In genomic region chr17:1398900-1399299, GRCh38 we compare ENCODE assay signal across 8 cellular contexts. TPM values are rescaled to one million over a fixed set of nuclear protein-coding genes. Genes with fewer than 3 reads are reported as not detected.
A peak's percentile ranks its signal among the peaks of the same experiment; 100 is the strongest.
DNase-seq lines count a peak whose midpoint lies in the region; ATAC-seq, FAIRE-seq and TF ChIP-seq lines count a peak whose summit lies in the region.

No MANE protein-coding gene starts in this region.

- ATAC-seq in body of pancreas (no peak), HepG2 (no peak), HG02798 (IDR thresholded peaks at IDR 0.05; ENCODE audit: poor library complexity, unreplicated experiment) (no peak), GM19023 (IDR thresholded peaks at IDR 0.05; ENCODE audit: unreplicated experiment) (no peak)

- H3K4me3 ChIP-seq in MG63 (peak overlapping the region; percentile 94), body of pancreas (peak overlapping the region; percentile 89 to 99), HepG2 (replicated peaks in 1 of 3; ENCODE audit: insufficient read depth in 1 of 3, low read depth in 2 of 3, low read length in 3 of 3) (peak overlapping the region; percentile 88 to 100 (median 90)), testis (peak overlapping the region; percentile 88 to 99)

- peaks cover 50% of the 10 kb centered on the region for H3K4me1 ChIP-seq in body of pancreas
- H3K4me1 ChIP-seq in HepG2 (ENCODE audit: insufficient read depth, low read length): peaks cover 61% of the 10 kb centered on the region
- H3K4me1 ChIP-seq in testis: peaks cover 36% of the 10 kb centered on the region

- peak overlapping the region; percentile 72 for H3K4me2 ChIP-seq in HepG2 (ENCODE audit: low read depth, low read length)

- TF ChIP-seq POLR2A in body of pancreas (IDR thresholded peaks at IDR 0.05): no peak
- TF ChIP-seq POLR2A in HepG2 (IDR thresholded peaks at IDR 0.05; ENCODE audit: insufficient read depth in 1 of 2, low read depth in 2 of 2, low read length in 2 of 2): no peak
- TF ChIP-seq POLR2A in testis (IDR thresholded peaks at IDR 0.05): no peak

- BruUV-seq in HepG2 (replicated peaks; lab: Mats Ljungman, UMichigan): no TSS peak

- H3K9ac ChIP-seq in HepG2 (ENCODE audit: insufficient read depth, low read depth, low read length): peak overlapping the region; percentile 87

- no peak for TF ChIP-seq CTCF in body of pancreas (IDR thresholded peaks at IDR 0.05)
- no peak for TF ChIP-seq CTCF in HepG2 (CRISPR knock-in tag; IDR thresholded peaks at IDR 0.05)
- TF ChIP-seq CTCF in testis (IDR thresholded peaks at IDR 0.05): no peak

- peaks cover 50% of the 10 kb centered on the region for H4K20me1 ChIP-seq in HepG2 (ENCODE audit: insufficient read depth, low read length)

- H3K27ac ChIP-seq in body of pancreas (peak overlapping the region; percentile 88 to 100 (median 98)), HepG2 (ENCODE audit: extremely low read length, insufficient read depth, low read length) (peak overlapping the region; percentile 98), testis (peak overlapping the region; percentile 99 to 100)

- TF ChIP-seq RAD21 in HepG2 (CRISPR knock-in tag; IDR thresholded peaks at IDR 0.05): no peak

- in situ Hi-C loops in HepG2 (cut with HindIII; ENCODE audit: extremely low pct_ligation_motif_present, low pct_unique_long_range_greater_than_20kb): no loop called here

- H2AFZ ChIP-seq in HepG2 (ENCODE audit: low read length): no peak overlapping the region

- intact Hi-C loops in body of pancreas (cut with DNase I) (no loop called here), HepG2 (cut with micrococcal nuclease; ENCODE audit: unreplicated experiment) (no loop called here), testis (cut with DNase I; ENCODE audit: low total_unique reads) (no loop called here)

- DNase-seq in Daoy (ENCODE audit: low read depth) (peak; percentile 42), MG63 (no peak), body of pancreas (peak in 2 of 4 donors; percentile 16 to 21), HepG2 (ENCODE audit: low spot score) (no peak), testis (peak; percentile 46), cerebellar cortex (ENCODE audit: low spot score) (no peak)

- peaks cover 61% of the 10 kb centered on the region for H3K79me2 ChIP-seq in HepG2 (ENCODE audit: insufficient read depth, low read length)

- POLR2A ChIA-PET in HepG2 (lab: Yijun Ruan, JAX): interaction anchor here (1.6 to 2.1 kb wide), 2 partner anchors 7 to 117 kb away, joined by 5 to 12 read pairs; partner anchors contain the start of gene INPP5K

- no peak for FAIRE-seq in HepG2 (lab: Jason Lieb, UNC)

- WGBS in body of pancreas, 2 donors: 0% methylated on average over 15 of the region's 15 CpGs
- 1% methylated on average over 15 of the region's 15 CpGs for WGBS in HepG2 (ENCODE audit: low lambda C conversion rate)
- 0% methylated on average over 15 of the region's 15 CpGs for WGBS in testis, 2 donors

- TF ChIP-seq EP300 in HepG2 (IDR thresholded peaks at IDR 0.05; ENCODE audit: low read depth in 2 of 2, low read length in 2 of 2) (no peak), HepG2 (CRISPR knock-in tag; IDR thresholded peaks at IDR 0.05; ENCODE audit: borderline replicate concordance) (no peak)

- H3K36me3 ChIP-seq in MG63 (peaks cover 34% of the 10 kb centered on the region), body of pancreas (replicated peaks in 1 of 2; ENCODE audit: insufficient read depth in 1 of 2, low read depth in 2 of 2) (no peaks in the 10 kb centered on the region), HepG2 (replicated peaks in 1 of 2; ENCODE audit: control insufficient read depth in 1 of 2, insufficient read depth in 2 of 2, low read length in 2 of 2) (peaks cover 3 to 5% of the 10 kb centered on the region in 2 experiments; a peak in 3 of 5 replicates), testis (ENCODE audit: low read depth, missing control alignments) (no peaks in the 10 kb centered on the region)

- CTCF ChIA-PET in HepG2 (lab: Yijun Ruan, JAX; ENCODE audit: low intra/inter-chr PET ratio, low total read pairs): no interaction called here

- H3K9me3 ChIP-seq in MG63 (no peaks in the 10 kb centered on the region), body of pancreas (no peaks in the 10 kb centered on the region), HepG2 (ENCODE audit: low read length) (no peaks in the 10 kb centered on the region), testis (no peaks in the 10 kb centered on the region)

- H3K27me3 ChIP-seq in MG63 (no peaks in the 10 kb centered on the region), body of pancreas (no peaks in the 10 kb centered on the region), HepG2 (ENCODE audit: control insufficient read depth in 1 of 2, insufficient read depth in 2 of 2, low read length in 2 of 2) (no peaks in the 10 kb centered on the region; a peak in 2 of 5 replicates), testis (no peaks in the 10 kb centered on the region)

TF ChIP-seq in HepG2, 621 proteins besides CTCF, POLR2A, EP300 and RAD21 (continues in another document):
- peak; percentile 71 to 78 for TF ChIP-seq MAFK (conservative IDR thresholded peaks at IDR 0.05 in 1 of 2, IDR thresholded peaks at IDR 0.05 in 1 of 2; ENCODE audit: low read length in 2 of 2)
- no peak for TF ChIP-seq SRY (CRISPR knock-in tag; IDR thresholded peaks at IDR 0.05)
- peak; percentile 50 for TF ChIP-seq MAFF (IDR thresholded peaks at IDR 0.05; ENCODE audit: low read depth, low read length)
- no peak for TF ChIP-seq ZNF879 (CRISPR knock-in tag; IDR thresholded peaks at IDR 0.05)

RNA-seq across cellular contexts. Expression of gene YWHAE, which starts 1.1 kb away (rescaled TPM):
- total RNA-seq in Daoy (2014; rRNA removed; shearing (Covaris generic)): 772 and 1,216 TPM in 2 replicates
- 108 and 118 TPM in 2 replicates for total RNA-seq in MG63 (2014; rRNA removed; shearing (Covaris generic); ENCODE audit: low replicate concordance)
- total RNA-seq in body of pancreas (100 to 1,000 TPM; 301 to 378 TPM), HepG2 (2016; rRNA removed; fragmentation: Illumina TruSeq; extraction: Trizol) (256 and 504 TPM in 2 replicates), testis (100 to 1,000 TPM; 678 to 749 TPM)
- total RNA-seq in HepG2 (2016; cell fraction: cytosol; rRNA removed; fragmentation: Illumina TruSeq; extraction: Trizol; ENCODE audit: low read depth): 47.1 and 52.6 TPM in 2 replicates
- 277 and 538 TPM in 2 replicates for total RNA-seq in HepG2 (2016; cell fraction: insoluble cytoplasmic fraction; rRNA removed; fragmentation: Illumina TruSeq; extraction: Trizol)
- 139 and 150 TPM in 2 replicates for total RNA-seq in HepG2 (2016; cell fraction: membrane; rRNA removed; fragmentation: Illumina TruSeq; extraction: Trizol)
- 149 and 165 TPM in 2 replicates for total RNA-seq in HepG2 (2016; cell fraction: nucleus; rRNA removed; fragmentation: Illumina TruSeq; extraction: Trizol)
- polyA plus RNA-seq in HepG2 (2011; rRNA removed) (249 and 335 TPM in 2 replicates), testis (ENCODE audit: insufficient read depth, low read depth, low replicate concordance) (649 TPM)
- polyA plus RNA-seq in HepG2 (2011; cell fraction: cytosol; rRNA removed): 317 and 360 TPM in 2 replicates
- polyA plus RNA-seq in HepG2 (2011; cell fraction: nucleus; rRNA removed): 61.1 and 72.7 TPM in 2 replicates
- polyA plus RNA-seq in HepG2 (2012): 349 and 597 TPM in 2 replicates
- polyA plus RNA-seq in HepG2 (2016; cell fraction: cytosol; fragmentation: Illumina TruSeq; extraction: Trizol; ENCODE audit: low read depth): 53.7 and 53.8 TPM in 2 replicates
- polyA plus RNA-seq in HepG2 (2016; cell fraction: insoluble cytoplasmic fraction; fragmentation: Illumina TruSeq; extraction: Trizol; ENCODE audit: low read depth): 882 and 909 TPM in 2 replicates
- polyA plus RNA-seq in HepG2 (2016; cell fraction: membrane; fragmentation: Illumina TruSeq; extraction: Trizol; ENCODE audit: low read depth): 149 and 156 TPM in 2 replicates
- 279 and 293 TPM in 2 replicates for polyA plus RNA-seq in HepG2 (2016; cell fraction: nucleus; fragmentation: Illumina TruSeq; extraction: Trizol; ENCODE audit: insufficient read depth, low read depth)
- polyA minus RNA-seq in HepG2 (2011; rRNA and poly(A)+ RNA removed; ENCODE audit: low replicate concordance): 266 and 357 TPM in 2 replicates
- polyA minus RNA-seq in HepG2 (2011; cell fraction: cytosol; rRNA and poly(A)+ RNA removed): 327 and 341 TPM in 2 replicates
- polyA minus RNA-seq in HepG2 (2011; cell fraction: nucleus; rRNA and poly(A)+ RNA removed): 88.1 and 126 TPM in 2 replicates

RNA-seq across cellular contexts. Expression of gene CRK, which starts 57.1 kb away (rescaled TPM):
- total RNA-seq in Daoy (2014; rRNA removed; shearing (Covaris generic)): 118 and 126 TPM in 2 replicates
- total RNA-seq in MG63 (2014; rRNA removed; shearing (Covaris generic); ENCODE audit: low replicate concordance): 35.1 and 36.0 TPM in 2 replicates
- total RNA-seq in body of pancreas: 10 to 100 TPM; 27.7 to 35.5 TPM
- 54.2 and 66.2 TPM in 2 replicates for total RNA-seq in HepG2 (2016; rRNA removed; fragmentation: Illumina TruSeq; extraction: Trizol)
- total RNA-seq in HepG2 (2016; cell fraction: cytosol; rRNA removed; fragmentation: Illumina TruSeq; extraction: Trizol; ENCODE audit: low read depth): 6.4 and 7.7 TPM in 2 replicates
- 55.2 and 65.5 TPM in 2 replicates for total RNA-seq in HepG2 (2016; cell fraction: insoluble cytoplasmic fraction; rRNA removed; fragmentation: Illumina TruSeq; extraction: Trizol)
- 35.0 and 35.8 TPM in 2 replicates for total RNA-seq in HepG2 (2016; cell fraction: membrane; rRNA removed; fragmentation: Illumina TruSeq; extraction: Trizol)
- total RNA-seq in HepG2 (2016; cell fraction: nucleus; rRNA removed; fragmentation: Illumina TruSeq; extraction: Trizol): 21.6 and 23.7 TPM in 2 replicates
- polyA plus RNA-seq in HepG2 (2011; rRNA removed): 42.3 and 47.4 TPM in 2 replicates
- 32.4 and 45.6 TPM in 2 replicates for polyA plus RNA-seq in HepG2 (2011; cell fraction: cytosol; rRNA removed)
- polyA plus RNA-seq in HepG2 (2011; cell fraction: nucleus; rRNA removed): 7.9 and 11.0 TPM in 2 replicates
- polyA plus RNA-seq in HepG2 (2012): 27.3 and 28.9 TPM in 2 replicates
- 3.5 and 3.6 TPM in 2 replicates for polyA plus RNA-seq in HepG2 (2016; cell fraction: cytosol; fragmentation: Illumina TruSeq; extraction: Trizol; ENCODE audit: low read depth)
- polyA plus RNA-seq in HepG2 (2016; cell fraction: insoluble cytoplasmic fraction; fragmentation: Illumina TruSeq; extraction: Trizol; ENCODE audit: low read depth): 56.6 and 59.0 TPM in 2 replicates
- 19.4 and 19.8 TPM in 2 replicates for polyA plus RNA-seq in HepG2 (2016; cell fraction: membrane; fragmentation: Illumina TruSeq; extraction: Trizol; ENCODE audit: low read depth)
- polyA plus RNA-seq in HepG2 (2016; cell fraction: nucleus; fragmentation: Illumina TruSeq; extraction: Trizol; ENCODE audit: insufficient read depth, low read depth): 30.2 and 30.5 TPM in 2 replicates
- polyA minus RNA-seq in HepG2 (2011; rRNA and poly(A)+ RNA removed; ENCODE audit: low replicate concordance): 31.9 and 49.0 TPM in 2 replicates
- polyA minus RNA-seq in HepG2 (2011; cell fraction: cytosol; rRNA and poly(A)+ RNA removed): 31.0 and 34.3 TPM in 2 replicates
- polyA minus RNA-seq in HepG2 (2011; cell fraction: nucleus; rRNA and poly(A)+ RNA removed): 13.8 and 19.4 TPM in 2 replicates
- total RNA-seq in testis: 10 to 100 TPM; 68.4 to 79.1 TPM
- 45.7 TPM for polyA plus RNA-seq in testis (ENCODE audit: insufficient read depth, low read depth, low replicate concordance)

Comparison
In these comparisons a context has a peak if more than half of its experiments do, and no peak if none do; other contexts are left out.
1. DNase-seq: peak in Daoy (single experiment) and testis (single experiment); none in MG63 (single experiment), HepG2 (single experiment) and cerebellar cortex (single experiment).
2. Peak in every context shown above with its lines, with median percentiles within 50 percentile points of each other: H3K4me3 ChIP-seq and H3K27ac ChIP-seq.